Comparison of ENCODE assay signal across 8 cellular contexts in the genomic region with DNA sequence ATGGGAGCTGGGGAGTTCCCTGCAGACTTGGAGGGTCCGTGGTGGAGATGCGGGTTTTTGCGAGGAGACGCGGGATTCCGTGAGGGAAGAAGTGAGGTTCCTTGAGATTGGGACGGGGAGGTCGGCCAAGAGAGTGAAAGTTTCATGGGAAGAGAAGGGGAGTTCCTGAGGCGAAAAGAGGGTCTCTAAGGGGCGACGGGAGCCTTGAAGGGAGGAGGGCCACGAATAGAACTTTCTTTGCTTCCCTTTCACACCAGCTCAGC. TPM values are rescaled to one million over a fixed set of nuclear protein-coding genes. Genes with fewer than 3 reads are reported as not detected.
DNase-seq lines count a peak whose midpoint lies in the region; ATAC-seq and TF ChIP-seq lines count a peak whose summit lies in the region.

No MANE protein-coding gene starts in this region.

- no peak for DNase-seq in DND-41
- no peak for DNase-seq in Peyer's patch
- DNase-seq in epithelial cell of prostate (ENCODE audit: low read depth, low spot score) = no peak
- DNase-seq in ovary = no peak
- DNase-seq in SIG-M5 treated with dmso at 0.1 percent for 504 hours (lab: John Stamatoyannopoulos, UW; ENCODE audit: unreplicated experiment) = no peak
- no peak for DNase-seq in GM19238 (ENCODE audit: insufficient read length, low spot score)
- no peak for DNase-seq in stimulated activated CD4-positive, alpha-beta T cell treated with anti-CD3 and anti-CD28 coated beads, Interleukin-1b, Interleukin-23, amount 100 ng/mL, for 48 hours

- H3K36me3 ChIP-seq in DND-41 (ENCODE audit: insufficient read depth, low read length) (no peaks in the 10 kb centered on the region), Peyer's patch (no peaks in the 10 kb centered on the region), ovary (no peaks in the 10 kb centered on the region)

- H3K9ac ChIP-seq in DND-41 (ENCODE audit: low read depth, low read length) = peak overlapping the region; percentile 60

- TF ChIP-seq POLR2A in Peyer's patch (IDR thresholded peaks at IDR 0.05) = no peak
- TF ChIP-seq POLR2A in ovary (IDR thresholded peaks at IDR 0.05) = no peak

- H3K4me3 ChIP-seq in DND-41 (ENCODE audit: low read depth in 1 of 2, low read length in 2 of 2) (peak overlapping the region; percentile 33 to 52), Peyer's patch (peak overlapping the region; percentile 80 to 94 (median 88)), ovary (peak overlapping the region; percentile 84)

- H2AFZ ChIP-seq in DND-41 (ENCODE audit: low read depth, low read length) = peak overlapping the region; percentile 75

- TF ChIP-seq CTCF in DND-41 (IDR thresholded peaks at IDR 0.05; ENCODE audit: borderline replicate concordance, extremely low read depth, low read length, poor library complexity, severe bottlenecking) = no peak
- no peak for TF ChIP-seq CTCF in Peyer's patch (IDR thresholded peaks at IDR 0.05)
- no peak for TF ChIP-seq CTCF in ovary (IDR thresholded peaks at IDR 0.05)

- H3K27ac ChIP-seq in DND-41 (ENCODE audit: low read length) (peak overlapping the region; percentile 5; the same call in 1 of the 2 replicates), Peyer's patch (peak overlapping the region; percentile 76 to 98 (median 90)), epithelial cell of prostate (peak overlapping the region; percentile 66), ovary (peak overlapping the region; percentile 26 to 43)

- H4K20me1 ChIP-seq in DND-41 (ENCODE audit: insufficient read depth, low read length) = no peaks in the 10 kb centered on the region

- peak overlapping the region; percentile 68 for H3K4me2 ChIP-seq in DND-41 (ENCODE audit: insufficient read depth, low read length)

- intact Hi-C loops in ovary (cut with DNase I) = loop anchor here in 1 of 4 donors (2.0 kb wide), 1 partner anchor 216 kb away; the partner anchor contains the start of gene TRPC4AP

- TF ChIP-seq EP300 in ovary (IDR thresholded peaks at IDR 0.05) = no peak

- H3K9me3 ChIP-seq in DND-41 (ENCODE audit: insufficient read depth, low read length, severe bottlenecking) = no peaks in the 10 kb centered on the region
- H3K9me3 ChIP-seq in Peyer's patch = no peaks in the 10 kb centered on the region
- no peaks in the 10 kb centered on the region for H3K9me3 ChIP-seq in ovary

- ATAC-seq in DND-41 (ENCODE audit: insufficient read depth, low read depth) = no peak
- no peak for ATAC-seq in GM21825 (IDR thresholded peaks at IDR 0.05; ENCODE audit: unreplicated experiment)

- H3K4me1 ChIP-seq in DND-41 (ENCODE audit: insufficient read depth, low read length) (peaks cover 42% of the 10 kb centered on the region), Peyer's patch (peaks cover 0 to 34% (median 6%) of the 10 kb centered on the region in 4 donors), ovary (ENCODE audit: insufficient read depth) (peaks cover 9% of the 10 kb centered on the region)

- H3K27me3 ChIP-seq in DND-41 (ENCODE audit: insufficient read depth, low read length, poor library complexity) (peaks cover 7% of the 10 kb centered on the region), Peyer's patch (no peaks in the 10 kb centered on the region), ovary (no peaks in the 10 kb centered on the region)

- peaks cover 10% of the 10 kb centered on the region for H3K79me2 ChIP-seq in DND-41 (ENCODE audit: insufficient read depth, low read length)

- 0 to 2% (median 0%) methylated on average over 12 of the region's 12 CpGs for WGBS in ovary, 3 donors

RNA-seq across cellular contexts. Expression of gene ACSS2, which starts 0.5 kb away (rescaled TPM):
- total RNA-seq in Peyer's patch = 100 to 1,000 TPM; 158 to 473 (median 267) TPM
- 10 to 100 TPM; 26.8 to 42.6 (median 39.1) TPM for total RNA-seq in ovary
- polyA plus RNA-seq in ovary = 10 to 100 TPM; 25.3 to 59.7 TPM

RNA-seq across cellular contexts. Expression of gene GGT7, which starts 4.3 kb away (rescaled TPM):
- total RNA-seq in Peyer's patch = 10 to 100 TPM; 22.3 to 40.6 (median 31.8) TPM
- total RNA-seq in ovary = 10 to 100 TPM; 16.9 to 30.3 (median 19.5) TPM
- polyA plus RNA-seq in ovary = 10 to 100 TPM in 1 of 2 donors, 1 to 10 TPM in 1; 4.4 to 15.5 TPM

RNA-seq across cellular contexts. Expression of gene NCOA6, which starts 51.5 kb away (rescaled TPM):
- total RNA-seq in Peyer's patch (10 to 100 TPM; 33.8 to 58.4 (median 49.5) TPM), ovary (10 to 100 TPM; 10.5 to 31.7 (median 23.9) TPM)
- polyA plus RNA-seq in ovary = 10 to 100 TPM; 14.0 to 28.6 TPM

Comparison
In these comparisons a context has a peak if more than half of its experiments do, and no peak if none do; other contexts are left out.
1. H3K27ac ChIP-seq: peak in every context shown above with its lines; median percentile 90 in Peyer's patch; 66 in epithelial cell of prostate; 34 in ovary; 5 in DND-41.